Comparison of ENCODE assay signal across 8 cellular contexts in genomic region chr1:202184750-202185460, GRCh38. TPM values are rescaled to one million over a fixed set of nuclear protein-coding genes. Genes with fewer than 3 reads are reported as not detected.
A peak's percentile ranks its signal among the peaks of the same experiment; 100 is the strongest.
DNase-seq lines count a peak whose midpoint lies in the region; ATAC-seq and TF ChIP-seq lines count a peak whose summit lies in the region.

No MANE protein-coding gene starts in this region.

- no peak overlapping the region for H3K4me3 Mint-ChIP-seq in CD4-positive, alpha-beta memory T cell
- H3K4me3 Mint-ChIP-seq in HFFc6, result no peak overlapping the region
- H3K4me3 Mint-ChIP-seq in chondrocyte (ENCODE audit: unreplicated experiment), result peak overlapping the region; percentile 56

- CTCF ChIA-PET in CD4-positive, alpha-beta memory T cell (lab: Charles Lee; ENCODE audit: partially characterized antibody), result interaction anchor here (0.8 to 5.2 kb wide), 14 partner anchors 8 to 813 kb away, joined by 3 to 41 read pairs (median 4); partner anchors contain the start of gene PTPN7

- no peak overlapping the region for H3K4me3 ChIP-seq in CD4-positive, alpha-beta memory T cell (ENCODE audit: low read length in 2 of 2)

- H3K9me3 ChIP-seq in CD4-positive, alpha-beta memory T cell (ENCODE audit: control insufficient read depth in 1 of 2, low read length in 2 of 2), result no peaks in the 10 kb centered on the region

- peak; percentile 94 for TF ChIP-seq CTCF in HFFc6 (IDR thresholded peaks at IDR 0.05)
- peak; percentile 92 for TF ChIP-seq CTCF in chondrocyte (IDR thresholded peaks at IDR 0.05)

- H3K36me3 Mint-ChIP-seq in CD4-positive, alpha-beta memory T cell, result no peaks in the 10 kb centered on the region
- H3K36me3 Mint-ChIP-seq in HFFc6 (ENCODE audit: low read depth) (no peaks in the 10 kb centered on the region), chondrocyte (ENCODE audit: low read depth) (no peaks in the 10 kb centered on the region)

- peak; percentile 67 for ATAC-seq in left colon
- no peak for ATAC-seq in GM21825 (IDR thresholded peaks at IDR 0.05; ENCODE audit: unreplicated experiment)

- peak overlapping the region in 1 of 7 donors; percentile 29 for H3K27ac Mint-ChIP-seq in CD4-positive, alpha-beta memory T cell
- no peak overlapping the region for H3K27ac Mint-ChIP-seq in HFFc6
- H3K27ac Mint-ChIP-seq in chondrocyte (ENCODE audit: unreplicated experiment), result peak overlapping the region; percentile 54

- H3K4me1 Mint-ChIP-seq in CD4-positive, alpha-beta memory T cell, result peaks cover 9 to 16% (median 13%) of the 10 kb centered on the region in 4 donors
- peaks cover 8% of the 10 kb centered on the region; the same call in 1 of the 2 replicates for H3K4me1 Mint-ChIP-seq in HFFc6 (ENCODE audit: low read depth)
- H3K4me1 Mint-ChIP-seq in chondrocyte (ENCODE audit: low read depth), result peaks cover 5% of the 10 kb centered on the region

- intact Hi-C loops in CD4-positive, alpha-beta memory T cell (cut with micrococcal nuclease), result loop anchor here (1.0 to 2.0 kb wide), 3 partner anchors 30 to 534 kb away; no protein-coding TSS in a partner anchor
- intact Hi-C loops in left colon (cut with DNase I, micrococcal nuclease), result loop anchor here in 1 of 2 donors (5.0 kb wide), 1 partner anchor 532 kb away; no protein-coding TSS in a partner anchor

- H3K9me3 Mint-ChIP-seq in CD4-positive, alpha-beta memory T cell, result no peaks in the 10 kb centered on the region
- H3K9me3 Mint-ChIP-seq in HFFc6 (no peaks in the 10 kb centered on the region), chondrocyte (ENCODE audit: low read depth) (no peaks in the 10 kb centered on the region)

- H3K27ac ChIP-seq in CD4-positive, alpha-beta memory T cell (ENCODE audit: low read depth, low read length), result no peak overlapping the region

- H3K36me3 ChIP-seq in CD4-positive, alpha-beta memory T cell (ENCODE audit: insufficient read depth, low read length), result no peaks in the 10 kb centered on the region

- no peaks in the 10 kb centered on the region for H3K27me3 ChIP-seq in CD4-positive, alpha-beta memory T cell (ENCODE audit: insufficient read depth, low read length)

- peaks cover 5% of the 10 kb centered on the region for H3K4me1 ChIP-seq in CD4-positive, alpha-beta memory T cell (ENCODE audit: insufficient read depth, low read length)

- POLR2A ChIA-PET in CD4-positive, alpha-beta memory T cell (lab: Charles Lee; ENCODE audit: partially characterized antibody), result no interaction called here

- DNase-seq in CD4-positive, alpha-beta memory T cell, result peak; percentile 43 to 56 (median 50)
- DNase-seq in HFFc6, result peak; percentile 85
- DNase-seq in NCI-H345 (lab: John Stamatoyannopoulos, UW), result peak; percentile 81
- peak; percentile 45 for DNase-seq in activated CD4-positive, alpha-beta T cell treated with anti-CD3 and anti-CD28 coated beads for 1 hour
- no peak for DNase-seq in chondrocyte (ENCODE audit: low spot score)
- peak; percentile 77 to 93 for DNase-seq in left colon
- peak; percentile 45 for DNase-seq in stimulated activated CD4-positive, alpha-beta T cell treated with anti-CD3 and anti-CD28 coated beads, Interleukin-2, amount 100 ng/mL, for 4 hours (ENCODE audit: low read depth)

- peaks cover 4 to 6% of the 10 kb centered on the region in 2 donors for H3K27me3 Mint-ChIP-seq in CD4-positive, alpha-beta memory T cell
- H3K27me3 Mint-ChIP-seq in HFFc6 (ENCODE audit: insufficient read depth) (peaks cover 57% of the 10 kb centered on the region), chondrocyte (ENCODE audit: low read depth) (peaks cover 24% of the 10 kb centered on the region)

RNA-seq across cellular contexts. Expression of gene LGR6, which starts 8.7 kb away (rescaled TPM):
- total RNA-seq in CD4-positive, alpha-beta memory T cell, result under 1 TPM in 1 of 2 experiments, not detected in 1; 0.17 TPM
- polyA plus RNA-seq in CD4-positive, alpha-beta memory T cell, result under 1 TPM; 0.16 to 0.33 TPM
- not detected for total RNA-seq in HFFc6 (2021; fragmentation: NEBNext Ultra II Directional; extraction: Animal tissue kit (Norgen Biotek cat#: 25700))
- total RNA-seq in chondrocyte, result 1.4 to 4.1 TPM (median 1.8 TPM) in 3 replicates
- 1 to 10 TPM; 1.1 to 1.9 TPM for total RNA-seq in left colon

RNA-seq across cellular contexts. Expression of gene PTPN7, which starts 24.5 kb away (rescaled TPM):
- 10 to 100 TPM; 67.6 to 68.4 TPM for total RNA-seq in CD4-positive, alpha-beta memory T cell
- 10 to 100 TPM; 50.5 to 84.1 TPM for polyA plus RNA-seq in CD4-positive, alpha-beta memory T cell
- not detected for total RNA-seq in HFFc6 (2021; fragmentation: NEBNext Ultra II Directional; extraction: Animal tissue kit (Norgen Biotek cat#: 25700))
- not detected in 3 replicates for total RNA-seq in chondrocyte
- total RNA-seq in left colon, result 1 to 10 TPM; 1.8 to 4.7 TPM

RNA-seq across cellular contexts. Expression of gene ARL8A, which starts 40.4 kb away (rescaled TPM):
- 10 to 100 TPM; 48.1 to 55.0 TPM for total RNA-seq in CD4-positive, alpha-beta memory T cell
- 10 to 100 TPM in 1 of 2 donors, 1 to 10 TPM in 1; 7.1 to 10.8 TPM for polyA plus RNA-seq in CD4-positive, alpha-beta memory T cell
- total RNA-seq in HFFc6 (2021; fragmentation: NEBNext Ultra II Directional; extraction: Animal tissue kit (Norgen Biotek cat#: 25700)), result 10 to 100 TPM; 44.6 to 60.7 (median 48.6) TPM
- total RNA-seq in chondrocyte (73.9 to 95.1 TPM (median 95.1 TPM) in 3 replicates), left colon (10 to 100 TPM; 45.4 to 49.2 TPM)

Comparison
In these comparisons a context has a peak if more than half of its experiments do, and no peak if none do; other contexts are left out.
1. RNA of gene PTPN7, which starts 24.5 kb away (total RNA-seq): 67.6 to 68.4 TPM in CD4-positive, alpha-beta memory T cell; 1.8 to 4.7 TPM in left colon, not detected in HFFc6 and not detected in chondrocyte; every median in the first group is over 10 times any median in the second.